8 cellular contexts compared by ENCODE assay signal in the genomic region with DNA sequence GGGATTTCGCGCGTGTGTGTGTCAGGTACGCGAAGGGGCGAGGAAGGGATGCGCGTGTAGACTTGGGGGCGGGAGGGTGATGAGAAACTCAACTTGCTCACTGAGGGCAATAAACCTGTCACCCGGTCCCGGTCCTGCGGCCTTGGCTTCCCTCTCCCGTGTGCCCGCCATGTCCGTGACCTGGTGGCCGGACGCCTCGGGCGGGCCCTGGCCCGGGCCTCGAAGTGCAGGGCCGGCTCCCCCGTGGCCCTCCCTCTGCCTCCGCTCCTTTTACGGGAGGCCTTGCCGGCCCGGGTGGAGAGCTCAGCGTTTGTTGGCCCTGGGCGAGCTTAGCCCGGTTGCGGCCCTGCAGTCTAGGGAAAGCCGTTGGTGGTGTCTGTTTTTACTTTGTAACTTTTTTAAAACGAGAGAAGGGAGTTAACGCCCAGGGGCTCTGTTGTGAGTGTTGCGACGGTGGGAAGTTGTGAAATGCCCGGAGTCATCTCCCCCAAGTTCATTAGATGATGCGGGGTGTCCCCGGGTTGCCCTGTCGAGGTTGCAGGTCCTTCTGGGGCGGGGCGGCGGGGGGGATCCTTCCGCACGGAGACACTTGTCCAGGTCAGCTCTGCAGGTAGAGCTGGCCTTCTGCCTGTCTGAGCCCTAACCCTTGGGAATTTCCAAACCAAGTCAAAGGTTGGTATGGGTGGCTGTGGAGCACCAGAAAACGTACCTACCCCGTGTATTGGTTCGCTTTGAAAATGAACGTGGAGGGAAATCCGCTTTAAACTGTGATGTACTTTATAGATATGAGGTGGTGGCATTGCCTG. TPM values are rescaled to one million over a fixed set of nuclear protein-coding genes. Genes with fewer than 3 reads are reported as not detected.
DNase-seq lines count a peak whose midpoint lies in the region; ATAC-seq and TF ChIP-seq lines count a peak whose summit lies in the region.

No MANE protein-coding gene starts in this region.

- H3K9me3 ChIP-seq in liver (ENCODE audit: control insufficient read depth in 4 of 4, low read length in 3 of 4), result no peaks in the 10 kb centered on the region

- peaks cover 5 to 16% (median 10%) of the 10 kb centered on the region in 4 donors for H3K4me1 ChIP-seq in liver (ENCODE audit: control insufficient read depth in 4 of 4, insufficient read depth in 4 of 4, low read length in 3 of 4)

- no peak for TF ChIP-seq CTCF in liver (IDR thresholded peaks at IDR 0.05; ENCODE audit: low read depth, low read length, missing input control)

- peak; percentile 12 for ATAC-seq in GM21723 (IDR thresholded peaks at IDR 0.05; ENCODE audit: unreplicated experiment)

- H3K9ac ChIP-seq in liver (ENCODE audit: low read depth in 1 of 2, low read length in 2 of 2), result peak overlapping the region; percentile 92 to 97

- H3K4me3 ChIP-seq in liver (ENCODE audit: low read depth in 1 of 3, low read length in 3 of 3), result peak overlapping the region; percentile 75 to 95 (median 92)

- under 1% methylated on average over 50 of the region's 50 CpGs for WGBS in liver

- DNase-seq in DMS79 treated with DMSO at 0.1 percent for 48 hours (lab: John Stamatoyannopoulos, UW) (peak; percentile 48), LoVo (ENCODE audit: low spot score) (peak; percentile 29), cortex of kidney (lab: John Stamatoyannopoulos, UW) (peak; percentile 12), NCI-H1694 (lab: John Stamatoyannopoulos, UW) (no peak)
- peak; percentile 60 for DNase-seq in activated CD4-positive, alpha-beta T cell treated with anti-CD3 and anti-CD28 coated beads for 48 hours
- DNase-seq in stimulated activated CD8-positive, alpha-beta memory T cell treated with anti-CD3 and anti-CD28 coated beads, Interleukin-15, amount 100 ng/mL, for 4 hours (ENCODE audit: low read depth in 2 of 2), result peak; percentile 9 to 21

- TF ChIP-seq RAD21 in liver (IDR thresholded peaks at IDR 0.05), result peak in 1 of 2 donors; percentile 17

- H3K27ac ChIP-seq in liver (ENCODE audit: low read depth in 1 of 2, low read length in 2 of 2), result peak overlapping the region; percentile 96 to 100

- no peaks in the 10 kb centered on the region for H3K27me3 ChIP-seq in liver (ENCODE audit: control insufficient read depth in 4 of 4, insufficient read depth in 4 of 4, low read length in 3 of 4)

- H3K36me3 ChIP-seq in liver (ENCODE audit: control insufficient read depth in 4 of 4, insufficient read depth in 3 of 4, low read depth in 1 of 4, low read length in 3 of 4), result no peaks in the 10 kb centered on the region

TF ChIP-seq in liver, 16 proteins besides CTCF, POLR2A, EP300 and RAD21:
- TF ChIP-seq HNF4A (conservative IDR thresholded peaks at IDR 0.05), result peak; percentile 26 to 54
- peak in 1 of 2 donors; percentile 50 for TF ChIP-seq RXRA (IDR thresholded peaks at IDR 0.05)
- TF ChIP-seq, protein P1, sequence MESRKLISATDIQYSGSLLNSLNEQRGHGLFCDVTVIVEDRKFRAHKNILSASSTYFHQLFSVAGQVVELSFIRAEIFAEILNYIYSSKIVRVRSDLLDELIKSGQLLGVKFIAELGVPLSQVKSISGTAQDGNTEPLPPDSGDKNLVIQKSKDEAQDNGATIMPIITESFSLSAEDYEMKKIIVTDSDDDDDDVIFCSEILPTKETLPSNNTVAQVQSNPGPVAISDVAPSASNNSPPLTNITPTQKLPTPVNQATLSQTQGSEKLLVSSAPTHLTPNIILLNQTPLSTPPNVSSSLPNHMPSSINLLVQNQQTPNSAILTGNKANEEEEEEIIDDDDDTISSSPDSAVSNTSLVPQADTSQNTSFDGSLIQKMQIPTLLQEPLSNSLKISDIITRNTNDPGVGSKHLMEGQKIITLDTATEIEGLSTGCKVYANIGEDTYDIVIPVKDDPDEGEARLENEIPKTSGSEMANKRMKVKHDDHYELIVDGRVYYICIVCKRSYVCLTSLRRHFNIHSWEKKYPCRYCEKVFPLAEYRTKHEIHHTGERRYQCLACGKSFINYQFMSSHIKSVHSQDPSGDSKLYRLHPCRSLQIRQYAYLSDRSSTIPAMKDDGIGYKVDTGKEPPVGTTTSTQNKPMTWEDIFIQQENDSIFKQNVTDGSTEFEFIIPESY (IDR thresholded peaks at IDR 0.05), result no peak
- TF ChIP-seq, protein P2, sequence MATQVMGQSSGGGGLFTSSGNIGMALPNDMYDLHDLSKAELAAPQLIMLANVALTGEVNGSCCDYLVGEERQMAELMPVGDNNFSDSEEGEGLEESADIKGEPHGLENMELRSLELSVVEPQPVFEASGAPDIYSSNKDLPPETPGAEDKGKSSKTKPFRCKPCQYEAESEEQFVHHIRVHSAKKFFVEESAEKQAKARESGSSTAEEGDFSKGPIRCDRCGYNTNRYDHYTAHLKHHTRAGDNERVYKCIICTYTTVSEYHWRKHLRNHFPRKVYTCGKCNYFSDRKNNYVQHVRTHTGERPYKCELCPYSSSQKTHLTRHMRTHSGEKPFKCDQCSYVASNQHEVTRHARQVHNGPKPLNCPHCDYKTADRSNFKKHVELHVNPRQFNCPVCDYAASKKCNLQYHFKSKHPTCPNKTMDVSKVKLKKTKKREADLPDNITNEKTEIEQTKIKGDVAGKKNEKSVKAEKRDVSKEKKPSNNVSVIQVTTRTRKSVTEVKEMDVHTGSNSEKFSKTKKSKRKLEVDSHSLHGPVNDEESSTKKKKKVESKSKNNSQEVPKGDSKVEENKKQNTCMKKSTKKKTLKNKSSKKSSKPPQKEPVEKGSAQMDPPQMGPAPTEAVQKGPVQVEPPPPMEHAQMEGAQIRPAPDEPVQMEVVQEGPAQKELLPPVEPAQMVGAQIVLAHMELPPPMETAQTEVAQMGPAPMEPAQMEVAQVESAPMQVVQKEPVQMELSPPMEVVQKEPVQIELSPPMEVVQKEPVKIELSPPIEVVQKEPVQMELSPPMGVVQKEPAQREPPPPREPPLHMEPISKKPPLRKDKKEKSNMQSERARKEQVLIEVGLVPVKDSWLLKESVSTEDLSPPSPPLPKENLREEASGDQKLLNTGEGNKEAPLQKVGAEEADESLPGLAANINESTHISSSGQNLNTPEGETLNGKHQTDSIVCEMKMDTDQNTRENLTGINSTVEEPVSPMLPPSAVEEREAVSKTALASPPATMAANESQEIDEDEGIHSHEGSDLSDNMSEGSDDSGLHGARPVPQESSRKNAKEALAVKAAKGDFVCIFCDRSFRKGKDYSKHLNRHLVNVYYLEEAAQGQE (IDR thresholded peaks at IDR 0.05), result no peak
- no peak for TF ChIP-seq JUND (IDR thresholded peaks at IDR 0.05)
- TF ChIP-seq YY1 (IDR thresholded peaks at IDR 0.05), result peak; percentile 50
- TF ChIP-seq SP1 (IDR thresholded peaks at IDR 0.05), result peak; percentile 10
- no peak for TF ChIP-seq FOXA2 (IDR thresholded peaks at IDR 0.05)
- TF ChIP-seq TAF1 (conservative IDR thresholded peaks at IDR 0.05), result peak; percentile 14

RNA-seq across cellular contexts. Expression of a gene that starts 0.9 kb away (rescaled TPM):
- total RNA-seq in liver, result 10 to 100 TPM; 42.9 to 49.0 TPM
- polyA plus RNA-seq in liver, result 1 to 10 TPM; 4.4 to 7.8 TPM
